Comparison of ENCODE assay signal across 11 cellular contexts in genomic region chr15:38576837-38577236, GRCh38.
"Had no signal": no experiment of that assay in that cellular context is flagged by ENCODE, and none has a peak within 500 bp of the region (broad histone marks: within the 10 kb centered on the region; RNA-seq: fewer than 3 reads in every experiment).

No MANE protein-coding gene starts in this region.

- H3K27ac Mint-ChIP-seq: endodermal cell had no signal

- H3K4me1 Mint-ChIP-seq: neural crest cell had no signal

- H3K9me3 ChIP-seq: gastrocnemius medialis, heart left ventricle, right lobe of liver, tibial artery had no signal

- H3K4me1 ChIP-seq: gastrocnemius medialis, heart left ventricle, right lobe of liver, tibial artery had no signal

- ATAC-seq: gastrocnemius medialis, heart left ventricle had no signal

- H3K27ac ChIP-seq: gastrocnemius medialis, right lobe of liver, SK-N-MC, tibial artery had no signal

- DNase-seq: activated CD4-positive, alpha-beta T cell treated with anti-CD3 and anti-CD28 coated beads for 48 hours; activated gamma-delta T cell treated with Interleukin-2 at 50 U/mL for 16 hours; activated T-cell treated with anti-CD3 and anti-CD28 coated beads, Interleukin-2, amount 50 U/mL, for 48 hours; endodermal cell; gastrocnemius medialis; heart left ventricle; right lobe of liver; T1000; tibial artery had no signal

- H3K9me3 Mint-ChIP-seq: neural crest cell had no signal

- H3K4me3 ChIP-seq: gastrocnemius medialis, heart left ventricle, right lobe of liver, SK-N-MC, tibial artery had no signal

- H3K36me3 ChIP-seq: gastrocnemius medialis, heart left ventricle, right lobe of liver, tibial artery had no signal

- H3K27me3 ChIP-seq: gastrocnemius medialis, right lobe of liver had no signal

- H3K4me3 Mint-ChIP-seq: endodermal cell, neural crest cell had no signal
